Comparison of ENCODE assay signal across 13 cellular contexts in genomic region chr18:76459312-76459686, GRCh38. TPM values are rescaled to one million over a fixed set of nuclear protein-coding genes. Genes with fewer than 3 reads are reported as not detected.
DNase-seq lines count a peak whose midpoint lies in the region; ATAC-seq and TF ChIP-seq lines count a peak whose summit lies in the region.
"Had no signal": no experiment of that assay in that cellular context is flagged by ENCODE, and none has a peak within 500 bp of the region (broad histone marks: within the 10 kb centered on the region; RNA-seq: fewer than 3 reads in every experiment).

No MANE protein-coding gene starts in this region.

- H2AFZ ChIP-seq in trophoblast cell (ENCODE audit: insufficient read depth, low read length, poor library complexity), result peak overlapping the region; percentile 11

- H3K4ac ChIP-seq in trophoblast cell (ENCODE audit: low read depth, low read length), result no peak overlapping the region

- DNase-seq in activated naive CD4-positive, alpha-beta T cell treated with anti-CD3 and anti-CD28 coated beads, Interleukin-2, amount 10 ng/mL, durations not matched to agents 7 days and 5 days, result peak; percentile 2
- DNase-seq in activated naive CD4-positive, alpha-beta T cell treated with anti-CD3 and anti-CD28 coated beads, Interleukin-2, amount 50 U/mL, for 16 hours, result no peak
- DNase-seq in trophoblast cell (no peak), vagina (ENCODE audit: extremely low spot score in 2 of 2) (peak in 1 of 2 donors; percentile 84), Kasumi-1 (lab: John Stamatoyannopoulos, UW) (no peak), NCI-H1694 treated with DMSO at 0.1 percent for 48 hours (lab: John Stamatoyannopoulos, UW) (no peak)
- DNase-seq: activated CD4-positive, alpha-beta T cell treated with anti-CD3 and anti-CD28 coated beads, Interleukin-2, amount 10 ng/mL, durations not matched to agents 7 days and 5 days; DND-41; NCI-H748 treated with DMSO at 0.1 percent for 48 hours; stimulated activated CD4-positive, alpha-beta T cell treated with anti-CD3 and anti-CD28 coated beads, Interleukin-15, amount 100 ng/mL, for 24 hours had no signal

- no peaks in the 10 kb centered on the region for H3K9me3 Mint-ChIP-seq in activated naive CD4-positive, alpha-beta T cell treated with anti-CD3 and anti-CD28 coated beads, Interleukin-2, amount 10 ng/mL, durations not matched to agents 7 days and 5 days
- H3K9me3 Mint-ChIP-seq: activated CD4-positive, alpha-beta T cell treated with anti-CD3 and anti-CD28 coated beads, Interleukin-2, amount 10 ng/mL, durations not matched to agents 7 days and 5 days; dendritic cell treated with granulocyte-macrophage colony-stimulating factor and Interleukin-4, amounts not matched to agents 40 ng/mL and 50 ng/mL, for 4 days had no signal

- no peak overlapping the region for H3K27ac Mint-ChIP-seq in activated naive CD4-positive, alpha-beta T cell treated with anti-CD3 and anti-CD28 coated beads, Interleukin-2, amount 10 ng/mL, durations not matched to agents 7 days and 5 days
- H3K27ac Mint-ChIP-seq: activated CD4-positive, alpha-beta T cell treated with anti-CD3 and anti-CD28 coated beads, Interleukin-2, amount 10 ng/mL, durations not matched to agents 7 days and 5 days had no signal

- H3K36me3 ChIP-seq in gastroesophageal sphincter, result peaks cover 0 to 21% of the 10 kb centered on the region in 2 donors
- H3K36me3 ChIP-seq in trophoblast cell (ENCODE audit: control insufficient read depth in 1 of 2, insufficient read depth in 2 of 2, low read length in 2 of 2), result peaks cover 8% of the 10 kb centered on the region in 2 experiments
- no peaks in the 10 kb centered on the region for H3K36me3 ChIP-seq in vagina

- no peak overlapping the region for H3K23ac ChIP-seq in trophoblast cell (ENCODE audit: low read length)

- no peak overlapping the region for H3K4me2 ChIP-seq in trophoblast cell (ENCODE audit: low read length)

- no peaks in the 10 kb centered on the region for H3K79me1 ChIP-seq in trophoblast cell (ENCODE audit: low read length)

- H3K4me1 Mint-ChIP-seq in activated naive CD4-positive, alpha-beta T cell treated with anti-CD3 and anti-CD28 coated beads, Interleukin-2, amount 10 ng/mL, durations not matched to agents 7 days and 5 days, result no peaks in the 10 kb centered on the region

- H2AK5ac ChIP-seq in trophoblast cell (ENCODE audit: low read length), result no peak overlapping the region

- H3K14ac ChIP-seq in trophoblast cell (ENCODE audit: low read length), result no peak overlapping the region

- peaks cover 11% of the 10 kb centered on the region for H3K27me3 Mint-ChIP-seq in activated naive CD4-positive, alpha-beta T cell treated with anti-CD3 and anti-CD28 coated beads, Interleukin-2, amount 10 ng/mL, durations not matched to agents 7 days and 5 days
- H3K27me3 Mint-ChIP-seq: activated CD4-positive, alpha-beta T cell treated with anti-CD3 and anti-CD28 coated beads, Interleukin-2, amount 10 ng/mL, durations not matched to agents 7 days and 5 days; dendritic cell treated with granulocyte-macrophage colony-stimulating factor and Interleukin-4, amounts not matched to agents 40 ng/mL and 50 ng/mL, for 4 days had no signal

- TF ChIP-seq CTCF in gastroesophageal sphincter (IDR thresholded peaks at IDR 0.05) (no peak), vagina (IDR thresholded peaks at IDR 0.05) (no peak)

- H2BK12ac ChIP-seq in trophoblast cell (ENCODE audit: low read length), result no peak overlapping the region

- peak overlapping the region; percentile 36 to 87 (median 86) for H3K27ac ChIP-seq in gastroesophageal sphincter
- no peak overlapping the region for H3K27ac ChIP-seq in trophoblast cell (ENCODE audit: low read depth, low read length)
- H3K27ac ChIP-seq in vagina, result peak overlapping the region; percentile 80

- intact Hi-C loops in vagina (cut with DNase I), result no loop called here

- H4K8ac ChIP-seq in trophoblast cell (ENCODE audit: low read depth, low read length), result no peak overlapping the region

- H3K27me3 ChIP-seq in gastroesophageal sphincter, result no peaks in the 10 kb centered on the region
- H3K27me3 ChIP-seq in trophoblast cell (ENCODE audit: insufficient read depth, low read length), result no peaks in the 10 kb centered on the region
- no peaks in the 10 kb centered on the region for H3K27me3 ChIP-seq in vagina

- H2BK120ac ChIP-seq in trophoblast cell (ENCODE audit: insufficient read depth, low read length, poor library complexity), result no peak overlapping the region

- WGBS in gastroesophageal sphincter (ENCODE audit: low coverage in 1 of 2), 2 donors, result no CpG with 5 or more reads among the region's 17 CpGs
- WGBS in trophoblast cell (ENCODE audit: extremely low coverage, insufficient coverage, insufficient read length), result no CpG with 5 or more reads among the region's 17 CpGs

- no peak overlapping the region for H4K12ac ChIP-seq in trophoblast cell (ENCODE audit: low read depth, low read length)

- H3K79me2 ChIP-seq in trophoblast cell (ENCODE audit: control insufficient read depth, insufficient read depth, low read length, poor library complexity), result no peaks in the 10 kb centered on the region

- peak overlapping the region in 1 of 2 donors; percentile 32 for H3K4me3 ChIP-seq in gastroesophageal sphincter
- no peak overlapping the region for H3K4me3 ChIP-seq in trophoblast cell (ENCODE audit: low read depth, low read length)
- H3K4me3 ChIP-seq in vagina, result peak overlapping the region; percentile 16 to 28

- no peak overlapping the region for H2BK5ac ChIP-seq in trophoblast cell (ENCODE audit: low read depth, low read length, poor library complexity)

- no peak overlapping the region for H4K91ac ChIP-seq in trophoblast cell (ENCODE audit: low read depth, low read length)

- H3K36me3 Mint-ChIP-seq in activated naive CD4-positive, alpha-beta T cell treated with anti-CD3 and anti-CD28 coated beads, Interleukin-2, amount 10 ng/mL, durations not matched to agents 7 days and 5 days, result no peaks in the 10 kb centered on the region

- TF ChIP-seq POLR2A in gastroesophageal sphincter (IDR thresholded peaks at IDR 0.05) (no peak), vagina (IDR thresholded peaks at IDR 0.05) (no peak)

- no peak overlapping the region for H3K18ac ChIP-seq in trophoblast cell (ENCODE audit: low read length)

- no peak for TF ChIP-seq EP300 in gastroesophageal sphincter (IDR thresholded peaks at IDR 0.05)

- H3K9me3 ChIP-seq in gastroesophageal sphincter, result no peaks in the 10 kb centered on the region
- peaks cover 4% of the 10 kb centered on the region for H3K9me3 ChIP-seq in trophoblast cell (ENCODE audit: insufficient read depth, low read depth, low read length)
- no peaks in the 10 kb centered on the region for H3K9me3 ChIP-seq in vagina

- H3K9ac ChIP-seq in trophoblast cell (ENCODE audit: low read length), result no peak overlapping the region

- ATAC-seq in gastroesophageal sphincter (no peak), GM21576 (IDR thresholded peaks at IDR 0.05; ENCODE audit: unreplicated experiment) (no peak)

- CTCF ChIA-PET in activated naive CD4-positive, alpha-beta T cell treated with anti-CD3 and anti-CD28 coated beads, Interleukin-2, amount 10 ng/mL, durations not matched to agents 7 days and 5 days (lab: Charles Lee), result interaction anchor here (1.0 kb wide), 1 partner anchor 13 kb away, joined by 3 read pairs; no protein-coding TSS in a partner anchor

- H3K4me1 ChIP-seq in gastroesophageal sphincter (peaks cover 0 to 65% (median 21%) of the 10 kb centered on the region in 3 donors), trophoblast cell (ENCODE audit: control insufficient read depth in 1 of 2, insufficient read depth in 2 of 2, low read length in 2 of 2) (peaks cover 4% of the 10 kb centered on the region in 2 experiments), vagina (peaks cover 61% of the 10 kb centered on the region)

- no peak overlapping the region for H3K4me3 Mint-ChIP-seq in activated naive CD4-positive, alpha-beta T cell treated with anti-CD3 and anti-CD28 coated beads, Interleukin-2, amount 10 ng/mL, durations not matched to agents 7 days and 5 days
- H3K4me3 Mint-ChIP-seq: activated CD4-positive, alpha-beta T cell treated with anti-CD3 and anti-CD28 coated beads, Interleukin-2, amount 10 ng/mL, durations not matched to agents 7 days and 5 days; dendritic cell treated with granulocyte-macrophage colony-stimulating factor and Interleukin-4, amounts not matched to agents 40 ng/mL and 50 ng/mL, for 4 days had no signal

RNA-seq across cellular contexts. Expression of gene ZNF516, which starts 35.7 kb away (rescaled TPM):
- total RNA-seq in gastroesophageal sphincter (10 to 100 TPM; 17.8 to 43.8 (median 29.9) TPM), vagina (46.4 TPM)
- polyA plus RNA-seq in trophoblast cell (2013), result 6.6 and 8.8 TPM in 2 replicates
